Comparison of ENCODE assay signal across 8 cellular contexts in the genomic region with DNA sequence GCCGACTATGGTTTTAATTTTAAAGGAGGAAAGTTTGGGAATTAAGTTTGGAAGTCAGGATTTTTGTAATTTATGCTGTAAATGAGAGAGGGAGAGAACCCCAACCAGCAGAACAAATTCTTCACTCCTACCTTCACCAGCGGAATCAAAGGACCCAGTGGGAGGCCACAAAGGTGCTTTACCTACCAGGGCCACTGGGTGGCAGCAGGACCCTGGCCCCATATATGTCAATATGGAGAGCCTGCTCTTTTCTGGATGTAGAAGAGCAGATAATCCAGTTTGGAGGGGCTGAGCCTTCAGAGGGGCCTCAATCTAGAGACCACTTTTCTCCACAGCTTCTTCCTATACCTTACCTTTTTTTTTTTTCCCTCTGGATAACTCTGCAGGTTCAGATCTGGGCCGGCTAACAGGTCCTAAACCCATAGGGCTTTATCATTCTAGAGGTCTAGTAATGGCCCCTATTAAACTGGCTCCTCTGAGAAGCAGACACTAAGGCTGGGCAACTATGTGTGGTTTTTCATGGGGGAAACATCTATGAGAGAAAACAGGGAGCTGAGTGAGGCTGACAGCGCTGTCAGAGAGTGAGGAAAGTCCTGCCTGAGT. TPM values are rescaled to one million over a fixed set of nuclear protein-coding genes. Genes with fewer than 3 reads are reported as not detected.
DNase-seq lines count a peak whose midpoint lies in the region; ATAC-seq and TF ChIP-seq lines count a peak whose summit lies in the region.

No MANE protein-coding gene starts in this region.

- H3K9me3 ChIP-seq in OCI-LY7 (ENCODE audit: low read length) (no peaks in the 10 kb centered on the region), neural cell (ENCODE audit: low read length) (no peaks in the 10 kb centered on the region), stomach (no peaks in the 10 kb centered on the region)

- H3K4me3 ChIP-seq in OCI-LY7 (ENCODE audit: low read depth, low read length, poor library complexity, severe bottlenecking): peak overlapping the region; percentile 24
- H3K4me3 ChIP-seq in neural cell (ENCODE audit: low read length): no peak overlapping the region
- H3K4me3 ChIP-seq in stomach: no peak overlapping the region

- no peak overlapping the region for H3K9ac ChIP-seq in neural cell (ENCODE audit: low read length)

- POLR2A ChIA-PET in OCI-LY7 (lab: Charles Lee): interaction anchor here (0.6 to 2.1 kb wide), 3 partner anchors 8 to 12 kb away, joined by 3 to 6 read pairs (median 4); partner anchors contain the start of gene PKD2L1

- TF ChIP-seq EP300 in neural cell (conservative IDR thresholded peaks at IDR 0.05; ENCODE audit: poor library complexity, severe bottlenecking) (no peak), stomach (IDR thresholded peaks at IDR 0.05) (no peak)

- DNase-seq in ELR (ENCODE audit: low read depth): peak; percentile 71
- peak; percentile 81 for DNase-seq in OCI-LY7 (ENCODE audit: low spot score)
- peak; percentile 79 for DNase-seq in activated T-cell treated with anti-CD3 and anti-CD28 coated beads for 4 hours
- DNase-seq in stomach: peak; percentile 85

- H3K27ac ChIP-seq in OCI-LY7 (ENCODE audit: low read depth, low read length, poor library complexity, severe bottlenecking) (peak overlapping the region; percentile 59), neural cell (ENCODE audit: low read length) (no peak overlapping the region), stomach (no peak overlapping the region)

- peak; percentile 85 for TF ChIP-seq RAD21 in neural cell (conservative IDR thresholded peaks at IDR 0.05)

- H3K79me2 ChIP-seq in OCI-LY7 (ENCODE audit: insufficient read depth, low read depth, low read length) (no peaks in the 10 kb centered on the region), neural cell (replicated peaks; ENCODE audit: insufficient read depth, low read length) (no peaks in the 10 kb centered on the region)

- H3K4me1 ChIP-seq in OCI-LY7 (ENCODE audit: insufficient read depth, low read length, poor library complexity, severe bottlenecking) (peaks cover 23% of the 10 kb centered on the region), stomach (peaks cover 0 to 10% (median 3%) of the 10 kb centered on the region in 4 donors)

- H3K9me2 ChIP-seq in OCI-LY7 (ENCODE audit: insufficient read depth, low read length) (no peaks in the 10 kb centered on the region), neural cell (ENCODE audit: insufficient read depth, low read length) (no peaks in the 10 kb centered on the region)

- peak; percentile 95 for TF ChIP-seq CTCF in OCI-LY7 (conservative IDR thresholded peaks at IDR 0.05; ENCODE audit: low read length)
- TF ChIP-seq CTCF in neural cell (IDR thresholded peaks at IDR 0.05; ENCODE audit: poor library complexity, severe bottlenecking): peak; percentile 89
- TF ChIP-seq CTCF in stomach (IDR thresholded peaks at IDR 0.05): peak in 5 of 7 experiments; percentile 64 to 93 (median 87)

- H4K20me1 ChIP-seq in OCI-LY7 (ENCODE audit: insufficient read depth, low read length): no peaks in the 10 kb centered on the region
- no peaks in the 10 kb centered on the region for H4K20me1 ChIP-seq in neural cell (ENCODE audit: insufficient read depth)

- no peak for TF ChIP-seq POLR2A in stomach (IDR thresholded peaks at IDR 0.05)

- WGBS in stomach, 5 donors: 52 to 62% (median 59%) methylated on average over 4 of the region's 4 CpGs

- no peaks in the 10 kb centered on the region for H3K36me3 ChIP-seq in OCI-LY7 (ENCODE audit: insufficient read depth, low read length)
- no peaks in the 10 kb centered on the region for H3K36me3 ChIP-seq in neural cell (ENCODE audit: insufficient read depth, low read length)
- H3K36me3 ChIP-seq in stomach: no peaks in the 10 kb centered on the region

- CTCF ChIA-PET in OCI-LY7 (lab: Charles Lee; ENCODE audit: unreplicated experiment): interaction anchor here (0.6 to 1.0 kb wide), 4 partner anchors 9 to 94 kb away, joined by 3 to 4 read pairs (median 3); no protein-coding TSS in a partner anchor

- no TSS peak for BruUV-seq in OCI-LY7 (replicated peaks; lab: Mats Ljungman, UMichigan)

- intact Hi-C loops in OCI-LY7 (cut with micrococcal nuclease; ENCODE audit: unreplicated experiment): loop anchor here (1.0 to 10.0 kb wide), 5 partner anchors 34 to 536 kb away; no protein-coding TSS in a partner anchor
- intact Hi-C loops in stomach (cut with DNase I; ENCODE audit: low total_unique reads): loop anchor here (2.0 to 10.0 kb wide), 2 partner anchors 96 to 166 kb away; no protein-coding TSS in a partner anchor

- no peaks in the 10 kb centered on the region for H3K27me3 ChIP-seq in neural cell (ENCODE audit: insufficient read depth, low read depth, low read length)
- peaks cover 0 to 19% (median 0%) of the 10 kb centered on the region in 3 donors for H3K27me3 ChIP-seq in stomach

- H2AFZ ChIP-seq in OCI-LY7 (ENCODE audit: low read length): peak overlapping the region; percentile 74
- peak overlapping the region; percentile 3 for H2AFZ ChIP-seq in neural cell (ENCODE audit: low read depth, low read length)

- ATAC-seq in HG03439 (IDR thresholded peaks at IDR 0.05; ENCODE audit: unreplicated experiment) (peak; percentile 62), esophagus mucosa (peak; percentile 85), HG02981 (IDR thresholded peaks at IDR 0.05; ENCODE audit: unreplicated experiment) (no peak)

- H3F3A ChIP-seq in neural cell (ENCODE audit: insufficient read depth, low read length, poor library complexity, severe bottlenecking): no peaks in the 10 kb centered on the region

- H3K4me2 ChIP-seq in OCI-LY7 (ENCODE audit: low read length) (peak overlapping the region; percentile 69), neural cell (ENCODE audit: low read length) (no peak overlapping the region)

TF ChIP-seq in neural cell, 6 proteins besides CTCF, POLR2A, EP300 and RAD21:
- TF ChIP-seq, protein P1, sequence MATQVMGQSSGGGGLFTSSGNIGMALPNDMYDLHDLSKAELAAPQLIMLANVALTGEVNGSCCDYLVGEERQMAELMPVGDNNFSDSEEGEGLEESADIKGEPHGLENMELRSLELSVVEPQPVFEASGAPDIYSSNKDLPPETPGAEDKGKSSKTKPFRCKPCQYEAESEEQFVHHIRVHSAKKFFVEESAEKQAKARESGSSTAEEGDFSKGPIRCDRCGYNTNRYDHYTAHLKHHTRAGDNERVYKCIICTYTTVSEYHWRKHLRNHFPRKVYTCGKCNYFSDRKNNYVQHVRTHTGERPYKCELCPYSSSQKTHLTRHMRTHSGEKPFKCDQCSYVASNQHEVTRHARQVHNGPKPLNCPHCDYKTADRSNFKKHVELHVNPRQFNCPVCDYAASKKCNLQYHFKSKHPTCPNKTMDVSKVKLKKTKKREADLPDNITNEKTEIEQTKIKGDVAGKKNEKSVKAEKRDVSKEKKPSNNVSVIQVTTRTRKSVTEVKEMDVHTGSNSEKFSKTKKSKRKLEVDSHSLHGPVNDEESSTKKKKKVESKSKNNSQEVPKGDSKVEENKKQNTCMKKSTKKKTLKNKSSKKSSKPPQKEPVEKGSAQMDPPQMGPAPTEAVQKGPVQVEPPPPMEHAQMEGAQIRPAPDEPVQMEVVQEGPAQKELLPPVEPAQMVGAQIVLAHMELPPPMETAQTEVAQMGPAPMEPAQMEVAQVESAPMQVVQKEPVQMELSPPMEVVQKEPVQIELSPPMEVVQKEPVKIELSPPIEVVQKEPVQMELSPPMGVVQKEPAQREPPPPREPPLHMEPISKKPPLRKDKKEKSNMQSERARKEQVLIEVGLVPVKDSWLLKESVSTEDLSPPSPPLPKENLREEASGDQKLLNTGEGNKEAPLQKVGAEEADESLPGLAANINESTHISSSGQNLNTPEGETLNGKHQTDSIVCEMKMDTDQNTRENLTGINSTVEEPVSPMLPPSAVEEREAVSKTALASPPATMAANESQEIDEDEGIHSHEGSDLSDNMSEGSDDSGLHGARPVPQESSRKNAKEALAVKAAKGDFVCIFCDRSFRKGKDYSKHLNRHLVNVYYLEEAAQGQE (IDR thresholded peaks at IDR 0.05; ENCODE audit: borderline replicate concordance): no peak
- TF ChIP-seq SMC3 (conservative IDR thresholded peaks at IDR 0.05; ENCODE audit: poor library complexity): peak; percentile 93

RNA-seq across cellular contexts. Expression of gene SCD, which starts 8.5 kb away (rescaled TPM):
- total RNA-seq in OCI-LY7 (2014; rRNA removed; shearing (Covaris generic)): 66.1 and 76.8 TPM in 2 replicates
- total RNA-seq in OCI-LY7 (2022) (291 and 327 TPM in 2 replicates), esophagus mucosa (297 TPM), stomach (10 to 100 TPM in 3 of 5 donors, 1 to 10 TPM in 2; 2.3 to 36.2 (median 28.5) TPM)
- polyA plus RNA-seq in neural cell (82.9 and 85.0 TPM in 2 replicates), stomach (10 to 100 TPM in 2 of 3 donors, 1 to 10 TPM in 1; 5.5 to 19.1 (median 16.6) TPM)
- polyA minus RNA-seq in neural cell: 110 and 123 TPM in 2 replicates

RNA-seq across cellular contexts. Expression of gene PKD2L1, which starts 8.5 kb away (rescaled TPM):
- total RNA-seq in OCI-LY7 (2014; rRNA removed; shearing (Covaris generic)): not detected in 2 replicates
- total RNA-seq in OCI-LY7 (2022): 0.76 TPM in 1 of 2 replicates, not detected in the other
- not detected for total RNA-seq in esophagus mucosa
- not detected in 2 replicates for polyA plus RNA-seq in neural cell
- not detected in 2 replicates for polyA minus RNA-seq in neural cell
- under 1 TPM in 1 of 5 donors, not detected in 4; 0.89 TPM for total RNA-seq in stomach
- polyA plus RNA-seq in stomach: under 1 TPM in 1 of 3 donors, not detected in 2; 0.23 TPM

RNA-seq across cellular contexts. Expression of gene BLOC1S2, which starts 52.1 kb away (rescaled TPM):
- 39.7 and 48.7 TPM in 2 replicates for total RNA-seq in OCI-LY7 (2014; rRNA removed; shearing (Covaris generic))
- total RNA-seq in OCI-LY7 (2022) (45.3 and 54.8 TPM in 2 replicates), esophagus mucosa (57.9 TPM), stomach (10 to 100 TPM in 3 of 5 donors, under 1 TPM in 1, not detected in 1; 0.87 to 33.4 (median 17.6) TPM)
- polyA plus RNA-seq in neural cell (262 and 299 TPM in 2 replicates), stomach (10 to 100 TPM; 37.6 to 51.0 (median 48.7) TPM)
- 97.6 and 117 TPM in 2 replicates for polyA minus RNA-seq in neural cell
